ENCODE assay signal across 33 cellular contexts in genomic region chr4:102537280-102537679, GRCh38. TPM values are rescaled to one million over a fixed set of nuclear protein-coding genes. Genes with fewer than 3 reads are reported as not detected.
DNase-seq lines count a peak whose midpoint lies in the region; ATAC-seq, FAIRE-seq and TF ChIP-seq lines count a peak whose summit lies in the region.
"Had no signal": no experiment of that assay in that cellular context is flagged by ENCODE, and none has a peak within 500 bp of the region (broad histone marks: within the 10 kb centered on the region; RNA-seq: fewer than 3 reads in every experiment).

No MANE protein-coding gene starts in this region.

- FAIRE-seq in bronchial epithelial cell (lab: Jason Lieb, UNC): no peak
- FAIRE-seq: HTR-8/SVneo, K562, kidney, TTC549 had no signal

- H3K79me2 ChIP-seq in hepatocyte: peaks cover 9% of the 10 kb centered on the region

- H3K4me1 ChIP-seq in hepatocyte (ENCODE audit: insufficient read depth): peaks cover 9% of the 10 kb centered on the region
- H3K4me1 ChIP-seq in Peyer's patch: no peaks in the 10 kb centered on the region
- H3K4me1 ChIP-seq: ascending aorta had no signal

- no peaks in the 10 kb centered on the region for H3K36me3 Mint-ChIP-seq in natural killer cell
- H3K36me3 Mint-ChIP-seq in natural killer cell treated with Interleukin-12 subunit alpha and Interleukin-12 subunit beta and Interleukin-15 and Interleukin-18, amount 100 ng/mL, for 72 hours: peaks cover 17% of the 10 kb centered on the region
- H3K36me3 Mint-ChIP-seq in activated CD4-positive, alpha-beta memory T cell treated with anti-CD3 and anti-CD28 coated beads for 36 hours: peaks cover 42% of the 10 kb centered on the region

- H3K9me2 ChIP-seq in hepatocyte (replicated peaks; ENCODE audit: insufficient read depth): no peaks in the 10 kb centered on the region

- no peaks in the 10 kb centered on the region for H4K20me1 ChIP-seq in hepatocyte (ENCODE audit: insufficient read depth, poor library complexity, severe bottlenecking)

- WGBS in hepatocyte (ENCODE audit: low lambda C conversion rate, missing lambda C conversion rate): 46% methylated on average over 2 of the region's 2 CpGs

- H3K27ac Mint-ChIP-seq in natural killer cell: peak overlapping the region in 1 of 2 donors; percentile 56
- no peak overlapping the region for H3K27ac Mint-ChIP-seq in natural killer cell treated with Interleukin-12 subunit alpha and Interleukin-12 subunit beta and Interleukin-15 and Interleukin-18, amount 100 ng/mL, for 72 hours
- no peak overlapping the region for H3K27ac Mint-ChIP-seq in activated CD4-positive, alpha-beta memory T cell treated with anti-CD3 and anti-CD28 coated beads for 36 hours
- H3K27ac Mint-ChIP-seq: endodermal cell; nephron; stimulated activated effector memory CD8-positive, alpha-beta T cell treated with anti-CD3 and anti-CD28 coated beads, Interleukin-12 subunit alpha, Interleukin-12 subunit beta, amount 100 ng/mL, for 72 hours had no signal

- TF ChIP-seq POLR2A in Peyer's patch (IDR thresholded peaks at IDR 0.05): no peak

- TF ChIP-seq CTCF in natural killer cell (IDR thresholded peaks at IDR 0.05) (no peak), bronchial epithelial cell (IDR thresholded peaks at IDR 0.05; ENCODE audit: insufficient read depth, low read length, severe bottlenecking) (no peak), hepatocyte (IDR thresholded peaks at IDR 0.05; ENCODE audit: poor library complexity) (no peak), Peyer's patch (IDR thresholded peaks at IDR 0.05) (no peak)

- peaks cover 47 to 64% of the 10 kb centered on the region in 2 donors for H3K4me1 Mint-ChIP-seq in natural killer cell
- peaks cover 38 to 41% of the 10 kb centered on the region in 2 donors for H3K4me1 Mint-ChIP-seq in natural killer cell treated with Interleukin-12 subunit alpha and Interleukin-12 subunit beta and Interleukin-15 and Interleukin-18, amount 100 ng/mL, for 72 hours (ENCODE audit: low read depth in 2 of 2)
- peaks cover 55% of the 10 kb centered on the region for H3K4me1 Mint-ChIP-seq in activated CD4-positive, alpha-beta memory T cell treated with anti-CD3 and anti-CD28 coated beads for 36 hours (ENCODE audit: low read depth)
- H3K4me1 Mint-ChIP-seq: nephron had no signal

- no peak overlapping the region for H2AFZ ChIP-seq in hepatocyte

- DNase-seq in natural killer cell (no peak), bronchial epithelial cell (ENCODE audit: low read depth) (peak; percentile 89), hepatocyte (ENCODE audit: low spot score) (no peak), hippocampal formation (lab: John Stamatoyannopoulos, UW) (no peak), Peyer's patch (no peak), dedifferentiated amniotic fluid mesenchymal stem cell (ENCODE audit: extremely low spot score) (no peak)
- no peak for DNase-seq in natural killer cell treated with Interleukin-12 subunit alpha and Interleukin-12 subunit beta and Interleukin-15 and Interleukin-18, amount 100 ng/mL, for 72 hours (ENCODE audit: low spot score)
- no peak for DNase-seq in activated CD4-positive, alpha-beta memory T cell treated with anti-CD3 and anti-CD28 coated beads for 36 hours
- DNase-seq: activated CD4-positive, alpha-beta T cell treated with anti-CD3 and anti-CD28 coated beads, Interleukin-2, amount 50 U/mL, for 1 hour; activated CD4-positive, CD25-positive, alpha-beta regulatory T cell; activated gamma-delta T cell; activated naive CD8-positive, alpha-beta T cell treated with anti-CD3 and anti-CD28 coated beads for 36 hours; activated T-cell treated with anti-CD3 and anti-CD28 coated beads, Interleukin-2, amount 50 U/mL, for 24 hours; caudate nucleus; CD8-positive, alpha-beta memory T cell; dermis blood vessel endothelial cell; DMS 273 treated with DMSO at 0.1 percent for 48 hours; endodermal cell; H7; kidney; MG63; NCI-H1105 treated with DMSO at 0.1 percent for 48 hours; NCI-H187 treated with DMSO at 0.1 percent for 48 hours; NCI-H526; NK-92 treated with Interleukin-12 subunit alpha and Interleukin-12 subunit beta, amount 100 ng/mL, for 24 hours; T-helper 17 cell had no signal

- no peak overlapping the region for H3K4me3 ChIP-seq in bronchial epithelial cell (ENCODE audit: low read depth, low read length)
- no peak overlapping the region for H3K4me3 ChIP-seq in hepatocyte
- H3K4me3 ChIP-seq in Peyer's patch: no peak overlapping the region
- H3K4me3 ChIP-seq: ascending aorta, K562, MG63 had no signal

- H3K36me3 ChIP-seq in bronchial epithelial cell (ENCODE audit: control insufficient read depth, insufficient read depth, low read length): no peaks in the 10 kb centered on the region
- no peaks in the 10 kb centered on the region for H3K36me3 ChIP-seq in hepatocyte (replicated peaks; ENCODE audit: insufficient read depth, low read depth)
- peaks cover 0 to 21% (median 0%) of the 10 kb centered on the region in 3 donors for H3K36me3 ChIP-seq in Peyer's patch

- H3K27ac ChIP-seq in hepatocyte (peak overlapping the region; percentile 1), Peyer's patch (no peak overlapping the region)
- H3K27ac ChIP-seq: ascending aorta had no signal

- H3K27me3 Mint-ChIP-seq in natural killer cell (ENCODE audit: low read depth in 2 of 2): no peaks in the 10 kb centered on the region
- no peaks in the 10 kb centered on the region for H3K27me3 Mint-ChIP-seq in natural killer cell treated with Interleukin-12 subunit alpha and Interleukin-12 subunit beta and Interleukin-15 and Interleukin-18, amount 100 ng/mL, for 72 hours
- no peaks in the 10 kb centered on the region for H3K27me3 Mint-ChIP-seq in activated CD4-positive, alpha-beta memory T cell treated with anti-CD3 and anti-CD28 coated beads for 36 hours
- H3K27me3 Mint-ChIP-seq: activated naive CD8-positive, alpha-beta T cell treated with anti-CD3 and anti-CD28 coated beads for 36 hours; activated T-cell treated with anti-CD3 and anti-CD28 coated beads, Interleukin-2, amount 50 U/mL, for 24 hours; CD8-positive, alpha-beta memory T cell; T-helper 17 cell had no signal

- CTCF ChIA-PET in activated CD4-positive, alpha-beta memory T cell treated with anti-CD3 and anti-CD28 coated beads for 36 hours (lab: Charles Lee): interaction anchor here (0.8 to 2.0 kb wide), 2 partner anchors 8 to 88 kb away, joined by 3 to 6 read pairs; no protein-coding TSS in a partner anchor

- H3K4me3 Mint-ChIP-seq in natural killer cell: peak overlapping the region; percentile 28
- no peak overlapping the region for H3K4me3 Mint-ChIP-seq in natural killer cell treated with Interleukin-12 subunit alpha and Interleukin-12 subunit beta and Interleukin-15 and Interleukin-18, amount 100 ng/mL, for 72 hours
- H3K4me3 Mint-ChIP-seq in activated CD4-positive, alpha-beta memory T cell treated with anti-CD3 and anti-CD28 coated beads for 36 hours: no peak overlapping the region
- H3K4me3 Mint-ChIP-seq: activated naive CD8-positive, alpha-beta T cell treated with anti-CD3 and anti-CD28 coated beads for 36 hours; activated T-cell treated with anti-CD3 and anti-CD28 coated beads, Interleukin-2, amount 50 U/mL, for 24 hours; CD8-positive, alpha-beta memory T cell; endodermal cell; nephron; stimulated activated effector memory CD8-positive, alpha-beta T cell treated with anti-CD3 and anti-CD28 coated beads, Interleukin-12 subunit alpha, Interleukin-12 subunit beta, amount 100 ng/mL, for 72 hours; T-helper 17 cell had no signal

- no peak overlapping the region for H3K4me2 ChIP-seq in hepatocyte

- intact Hi-C loops in natural killer cell (cut with micrococcal nuclease): no loop called here
- intact Hi-C loops in activated CD4-positive, alpha-beta memory T cell treated with anti-CD3 and anti-CD28 coated beads for 36 hours (cut with micrococcal nuclease): no loop called here

- H3K27me3 ChIP-seq in bronchial epithelial cell (ENCODE audit: control insufficient read depth, insufficient read depth, low read length) (no peaks in the 10 kb centered on the region), hepatocyte (no peaks in the 10 kb centered on the region), Peyer's patch (no peaks in the 10 kb centered on the region)
- H3K27me3 ChIP-seq: ascending aorta, MG63 had no signal

- H3K9me3 Mint-ChIP-seq in natural killer cell: no peaks in the 10 kb centered on the region
- H3K9me3 Mint-ChIP-seq in natural killer cell treated with Interleukin-12 subunit alpha and Interleukin-12 subunit beta and Interleukin-15 and Interleukin-18, amount 100 ng/mL, for 72 hours: no peaks in the 10 kb centered on the region
- no peaks in the 10 kb centered on the region for H3K9me3 Mint-ChIP-seq in activated CD4-positive, alpha-beta memory T cell treated with anti-CD3 and anti-CD28 coated beads for 36 hours
- H3K9me3 Mint-ChIP-seq: activated naive CD8-positive, alpha-beta T cell treated with anti-CD3 and anti-CD28 coated beads for 36 hours; activated T-cell treated with anti-CD3 and anti-CD28 coated beads, Interleukin-2, amount 50 U/mL, for 24 hours; CD8-positive, alpha-beta memory T cell; endodermal cell; nephron; stimulated activated effector memory CD8-positive, alpha-beta T cell treated with anti-CD3 and anti-CD28 coated beads, Interleukin-12 subunit alpha, Interleukin-12 subunit beta, amount 100 ng/mL, for 72 hours had no signal

- H3K9me3 ChIP-seq in hepatocyte (ENCODE audit: low read depth) (no peaks in the 10 kb centered on the region), Peyer's patch (no peaks in the 10 kb centered on the region)
- H3K9me3 ChIP-seq: ascending aorta, MG63 had no signal

- POLR2A ChIA-PET in activated CD4-positive, alpha-beta memory T cell treated with anti-CD3 and anti-CD28 coated beads for 36 hours (lab: Charles Lee): interaction anchor here (0.6 kb wide), 2 partner anchors 26 to 470 kb away, joined by 3 to 5 read pairs; no protein-coding TSS in a partner anchor

- peak in 1 of 3 donors; percentile 2 for ATAC-seq in natural killer cell
- no peak for ATAC-seq in natural killer cell treated with Interleukin-12 subunit alpha and Interleukin-12 subunit beta and Interleukin-15 and Interleukin-18, amount 100 ng/mL, for 72 hours
- ATAC-seq: K562; Right ventricle myocardium inferior; stimulated activated effector memory CD8-positive, alpha-beta T cell treated with anti-CD3 and anti-CD28 coated beads, Interleukin-12 subunit alpha, Interleukin-12 subunit beta, amount 100 ng/mL, for 72 hours; T-helper 17 cell had no signal

RNA-seq across cellular contexts. Expression of gene NFKB1, which starts 36.1 kb away (rescaled TPM):
- 100 to 1,000 TPM; 144 to 235 (median 163) TPM for total RNA-seq in natural killer cell
- 100 to 1,000 TPM; 108 to 131 TPM for total RNA-seq in natural killer cell treated with Interleukin-12 subunit alpha and Interleukin-12 subunit beta and Interleukin-15 and Interleukin-18, amount 100 ng/mL, for 72 hours
- 19.0 and 24.1 TPM in 2 replicates for total RNA-seq in bronchial epithelial cell
- total RNA-seq in hepatocyte: 21.9 and 22.8 TPM in 2 replicates
- polyA plus RNA-seq in hepatocyte: 21.1 and 21.5 TPM in 2 replicates
- 100 to 1,000 TPM; 122 to 133 TPM for total RNA-seq in activated CD4-positive, alpha-beta memory T cell treated with anti-CD3 and anti-CD28 coated beads for 36 hours
- total RNA-seq in Peyer's patch: 10 to 100 TPM; 20.7 to 58.6 (median 24.5) TPM
